Comparison of ENCODE assay signal across 7 cellular contexts in genomic region chrX:63145526-63145925, GRCh38.
DNase-seq lines count a peak whose midpoint lies in the region; ATAC-seq, FAIRE-seq and TF ChIP-seq lines count a peak whose summit lies in the region.
"Not testable (repeated sequence)": the region's sequence is repeated elsewhere in the genome, so short reads cannot be mapped to it uniquely, and the experiment has no call there.

No MANE protein-coding gene starts in this region.

- H3K9me2 ChIP-seq in HCT116 (ENCODE audit: insufficient read depth): not testable (repeated sequence)

- H3K9me3 ChIP-seq in HCT116 (ENCODE audit: control insufficient read depth in 1 of 2, insufficient read depth in 1 of 2, low read depth in 1 of 2, low read length in 2 of 2); K562 (replicated peaks; ENCODE audit: control insufficient read depth, insufficient read depth, low read depth, low read length); H1 (ENCODE audit: insufficient read depth in 2 of 2, low read depth in 1 of 2, low read length in 1 of 2); upper lobe of right lung: not testable (repeated sequence)

- BruUV-seq in HCT116 (replicated peaks; lab: Mats Ljungman, UMichigan); K562 (replicated peaks; lab: Mats Ljungman, UMichigan): not testable (repeated sequence)

- not testable (repeated sequence) for H4K91ac ChIP-seq in H1 (replicated peaks; ENCODE audit: insufficient read length, low read length)

- POLR2A ChIA-PET in HCT116 (lab: Charles Lee); WTC11 (lab: Charles Lee); K562 (lab: Yijun Ruan, JAX); H1 (lab: Charles Lee; ENCODE audit: partially characterized antibody): not testable (repeated sequence)

- not testable (repeated sequence) for H3K9me3 Mint-ChIP-seq in WTC11

- not testable (repeated sequence) for H3K27me3 ChIP-seq in HCT116 (ENCODE audit: insufficient read depth, low read length); K562 (ENCODE audit: control insufficient read depth in 2 of 2, insufficient read depth in 2 of 2, low read length in 2 of 2); H1 (replicated peaks in 1 of 4; ENCODE audit: control insufficient read depth in 3 of 4, extremely low read depth in 1 of 4, insufficient read depth in 3 of 4, low read length in 3 of 4); upper lobe of right lung

- H3K4ac ChIP-seq in H1 (replicated peaks; ENCODE audit: insufficient read length, low read depth, low read length): not testable (repeated sequence)

- TF ChIP-seq CTCF in HCT116 (IDR thresholded peaks at IDR 0.05 in 2 of 3, conservative IDR thresholded peaks at IDR 0.05 in 1 of 3; ENCODE audit: borderline replicate concordance in 1 of 3, insufficient read depth in 1 of 3, low read depth in 2 of 3, low read length in 2 of 3); WTC11 (IDR thresholded peaks at IDR 0.05); K562 (IDR thresholded peaks at IDR 0.05 in 2 of 3, conservative IDR thresholded peaks at IDR 0.05 in 1 of 3; ENCODE audit: insufficient read depth in 2 of 3, low read depth in 1 of 3, low read length in 3 of 3); H1 (IDR thresholded peaks at IDR 0.05; ENCODE audit: control extremely low read depth in 1 of 3, insufficient read depth in 1 of 3, low read depth in 1 of 3, low read length in 3 of 3); upper lobe of right lung (IDR thresholded peaks at IDR 0.05): not testable (repeated sequence)

- DNase-seq in GM12892 (ENCODE audit: insufficient read length); HCT116 (ENCODE audit: low read depth, low spot score); WTC11 (ENCODE audit: low spot score); K562 (ENCODE audit: extremely low read depth in 1 of 4, low spot score in 3 of 4); H1 (ENCODE audit: low read depth in 1 of 2, low spot score in 2 of 2); upper lobe of right lung: not testable (repeated sequence)

- H2BK5ac ChIP-seq in H1 (ENCODE audit: low read depth, low read length): not testable (repeated sequence)

- not testable (repeated sequence) for H3K4me3 ChIP-seq in HCT116 (replicated peaks in 1 of 2; ENCODE audit: low read depth in 1 of 2, low read length in 2 of 2); K562; H1 (ENCODE audit: extremely low read depth in 1 of 4, insufficient read depth in 2 of 4, low read depth in 3 of 4, low read length in 4 of 4); upper lobe of right lung

- ATAC-seq in HCT116 (peak; percentile 53; the same call in 1 of the 2 replicates), WTC11 (peak; percentile 70), upper lobe of right lung (peak; percentile 35)
- ATAC-seq in K562: not testable (repeated sequence)

- not testable (repeated sequence) for H3K56ac ChIP-seq in H1 (replicated peaks; ENCODE audit: insufficient read length, low read depth, low read length)

- H3K27me3 Mint-ChIP-seq in WTC11 (ENCODE audit: low read depth): not testable (repeated sequence)

- not testable (repeated sequence) for H3K4me3 Mint-ChIP-seq in WTC11

- not testable (repeated sequence) for H3K79me1 ChIP-seq in H1 (ENCODE audit: low read depth, low read length)

- H2AK5ac ChIP-seq in H1 (ENCODE audit: low read depth, low read length): not testable (repeated sequence)

- not testable (repeated sequence) for H3K4me1 ChIP-seq in HCT116 (ENCODE audit: control insufficient read depth in 1 of 2, insufficient read depth in 2 of 2, low read length in 2 of 2); K562 (replicated peaks in 1 of 2; ENCODE audit: control insufficient read depth in 2 of 2, insufficient read depth in 2 of 2, low read length in 2 of 2); H1 (replicated peaks in 1 of 4; ENCODE audit: control insufficient read depth in 3 of 4, insufficient read depth in 4 of 4, low read length in 3 of 4); upper lobe of right lung

- H3K18ac ChIP-seq in H1 (ENCODE audit: extremely low read depth, low read length): not testable (repeated sequence)

- H2BK120ac ChIP-seq in H1 (replicated peaks; ENCODE audit: low read depth, low read length): not testable (repeated sequence)

- FAIRE-seq in G401.6 (lab: Jason Lieb, UNC) (peak; percentile 58), GM12892 (lab: Jason Lieb, UNC) (peak; percentile 91), K562 (lab: Jason Lieb, UNC) (peak; percentile 76), H1 (lab: Jason Lieb, UNC) (peak; percentile 96)

- not testable (repeated sequence) for H3K9ac ChIP-seq in HCT116 (ENCODE audit: low read length); K562 (ENCODE audit: insufficient read depth in 1 of 2, low read depth in 2 of 2, low read length in 2 of 2); H1 (replicated peaks in 1 of 4; ENCODE audit: extremely low read depth in 1 of 4, low read depth in 3 of 4, low read length in 3 of 4)

- TF ChIP-seq EP300 in K562 (IDR thresholded peaks at IDR 0.05; ENCODE audit: low read length); H1 (IDR thresholded peaks at IDR 0.05; ENCODE audit: borderline replicate concordance in 1 of 2, low read depth in 2 of 2, low read length in 2 of 2): not testable (repeated sequence)

- not testable (repeated sequence) for H4K20me1 ChIP-seq in HCT116 (ENCODE audit: insufficient read depth); K562 (replicated peaks; ENCODE audit: control insufficient read depth, insufficient read depth, low read length); H1 (replicated peaks in 1 of 2; ENCODE audit: control insufficient read depth in 1 of 2, insufficient read depth in 2 of 2, low read length in 2 of 2)

- not testable (repeated sequence) for H3K14ac ChIP-seq in H1 (ENCODE audit: insufficient read length)

- H3K36me3 ChIP-seq in HCT116 (ENCODE audit: control insufficient read depth in 1 of 2, insufficient read depth in 2 of 2, low read length in 2 of 2); K562 (ENCODE audit: control insufficient read depth, insufficient read depth, low read length); H1 (ENCODE audit: control insufficient read depth in 2 of 4, insufficient read depth in 4 of 4, low read length in 3 of 4); upper lobe of right lung: not testable (repeated sequence)

- H2BK12ac ChIP-seq in H1 (ENCODE audit: low read depth, low read length): not testable (repeated sequence)

- H4K8ac ChIP-seq in H1 (ENCODE audit: extremely low read depth, insufficient read depth, low read length): not testable (repeated sequence)

- not testable (repeated sequence) for TF ChIP-seq POLR2A in GM12892 (IDR thresholded peaks at IDR 0.05; ENCODE audit: low read depth, low read length); HCT116 (IDR thresholded peaks at IDR 0.05; ENCODE audit: borderline replicate concordance, extremely low read depth, insufficient read depth, insufficient read length); K562 (conservative IDR thresholded peaks at IDR 0.05); H1 (IDR thresholded peaks at IDR 0.05; ENCODE audit: control extremely low read depth in 1 of 2, low read depth in 2 of 2, low read length in 2 of 2)

- H3K27ac Mint-ChIP-seq in WTC11: not testable (repeated sequence)

- not testable (repeated sequence) for H3K4me2 ChIP-seq in HCT116 (ENCODE audit: low read length); K562 (ENCODE audit: insufficient read depth, low read length); H1 (ENCODE audit: insufficient read depth in 1 of 2, low read depth in 2 of 2, low read length in 2 of 2)

- H3K36me3 Mint-ChIP-seq in WTC11: not testable (repeated sequence)

- intact Hi-C loops in HCT116 (cut with micrococcal nuclease); K562 (cut with micrococcal nuclease); upper lobe of right lung (cut with DNase I): not testable (repeated sequence)

- H2BK15ac ChIP-seq in H1 (ENCODE audit: low read length): not testable (repeated sequence)

- H3K23ac ChIP-seq in H1 (ENCODE audit: insufficient read length): not testable (repeated sequence)

- H4K5ac ChIP-seq in H1 (ENCODE audit: insufficient read length, low read depth, low read length): not testable (repeated sequence)

- CTCF ChIA-PET in HCT116 (lab: Charles Lee); WTC11 (lab: Charles Lee); K562 (lab: Yijun Ruan, JAX; ENCODE audit: low intra/inter-chr PET ratio); H1 (lab: Charles Lee; ENCODE audit: partially characterized antibody): not testable (repeated sequence)

- not testable (repeated sequence) for H2BK20ac ChIP-seq in H1 (ENCODE audit: low read length)

- not testable (repeated sequence) for H3K23me2 ChIP-seq in H1 (ENCODE audit: low read depth, low read length)

- H3K79me2 ChIP-seq in HCT116 (ENCODE audit: insufficient read depth, low read length); K562 (ENCODE audit: control insufficient read depth, insufficient read depth, low read length); H1 (ENCODE audit: control insufficient read depth in 1 of 2, insufficient read depth in 2 of 2, low read length in 2 of 2): not testable (repeated sequence)

- no CpG with 5 or more reads among the region's 10 CpGs for WGBS in K562 (ENCODE audit: insufficient coverage, low coverage, missing lambda C conversion rate)
- WGBS in H1 (ENCODE audit: extremely low coverage in 1 of 2, insufficient coverage in 1 of 2, insufficient read length in 1 of 2, insufficient replicate concordance in 2 of 2, low coverage in 1 of 2, low lambda C conversion rate in 2 of 2, missing lambda C conversion rate in 1 of 2), 2 experiments: no CpG with 5 or more reads among the region's 10 CpGs

- not testable (repeated sequence) for H3K9me1 ChIP-seq in K562 (ENCODE audit: control insufficient read depth, insufficient read depth, low read length)

- not testable (repeated sequence) for H2AFZ ChIP-seq in HCT116 (ENCODE audit: low read depth, low read length, poor library complexity, severe bottlenecking); K562 (ENCODE audit: low read depth, low read length); H1 (ENCODE audit: low read length)

- in situ Hi-C loops in K562 (cut with MboI): not testable (repeated sequence)

- RAD21 ChIA-PET in HCT116 (lab: Charles Lee; ENCODE audit: low non-redundant PET in 1 of 2, low total read pairs in 2 of 2, uncharacterized antibody in 2 of 2, unreplicated experiment in 2 of 2): not testable (repeated sequence)

- not testable (repeated sequence) for TF ChIP-seq RAD21 in HCT116 (IDR thresholded peaks at IDR 0.05; ENCODE audit: low read depth); K562 (CRISPR knock-in tag; conservative IDR thresholded peaks at IDR 0.05 in 1 of 2, IDR thresholded peaks at IDR 0.05 in 1 of 2); H1 (IDR thresholded peaks at IDR 0.05 in 1 of 2, conservative IDR thresholded peaks at IDR 0.05 in 1 of 2; ENCODE audit: low read depth in 2 of 2, low read length in 2 of 2)

- H3K4me1 Mint-ChIP-seq in WTC11: not testable (repeated sequence)

- not testable (repeated sequence) for H3K27ac ChIP-seq in HCT116 (ENCODE audit: low read depth, low read length); K562 (ENCODE audit: extremely low read depth, low read depth, low read length); H1 (ENCODE audit: low read depth, low read length); upper lobe of right lung
